In the genomic region with DNA sequence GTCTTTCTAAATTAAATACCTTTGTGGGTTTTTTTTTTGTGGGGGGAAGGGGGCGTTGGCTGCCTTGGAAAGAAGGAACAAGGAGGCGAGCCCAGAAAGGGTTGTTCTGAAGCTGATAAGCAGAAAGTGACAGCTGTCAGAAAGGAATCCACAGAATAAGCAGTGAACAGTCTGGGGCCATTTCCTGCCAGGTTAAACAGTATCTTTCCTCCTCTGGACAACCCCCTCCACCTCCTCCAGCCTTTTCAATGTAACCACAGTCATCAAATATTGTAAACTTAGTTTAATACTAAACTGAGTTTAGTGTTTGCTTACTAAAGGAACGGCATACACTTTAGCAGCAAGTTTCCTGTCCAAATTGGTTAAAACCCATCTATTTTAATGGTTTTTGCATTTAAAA, we compare ENCODE assay signal across 17 cellular contexts.
DNase-seq lines count a peak whose midpoint lies in the region; ATAC-seq, FAIRE-seq and TF ChIP-seq lines count a peak whose summit lies in the region.
"Had no signal": no experiment of that assay in that cellular context is flagged by ENCODE, and none has a peak within 500 bp of the region (broad histone marks: within the 10 kb centered on the region; RNA-seq: fewer than 3 reads in every experiment).

No MANE protein-coding gene starts in this region.

- peak overlapping the region; percentile 81 for H3K27ac Mint-ChIP-seq in progenitor cell of endocrine pancreas
- no peak overlapping the region for H3K27ac Mint-ChIP-seq in endothelial cell (ENCODE audit: unreplicated experiment)
- H3K27ac Mint-ChIP-seq: CD4-positive, CD25-positive, alpha-beta regulatory T cell had no signal

- in situ Hi-C loops in ACHN (cut with HindIII; ENCODE audit: low pct_ligation_motif_present, low pct_unique_long_range_greater_than_20kb, low sequenced_read_pairs), result no loop called here

- H3K9me3 Mint-ChIP-seq in progenitor cell of endocrine pancreas (ENCODE audit: low read depth) (no peaks in the 10 kb centered on the region), endothelial cell (ENCODE audit: unreplicated experiment) (peaks cover 3% of the 10 kb centered on the region)

- peaks cover 29% of the 10 kb centered on the region for H3K36me3 Mint-ChIP-seq in progenitor cell of endocrine pancreas (ENCODE audit: insufficient read depth)
- H3K36me3 Mint-ChIP-seq in endothelial cell (ENCODE audit: low read depth, unreplicated experiment), result peaks cover 3% of the 10 kb centered on the region
- H3K36me3 Mint-ChIP-seq: CD4-positive, CD25-positive, alpha-beta regulatory T cell had no signal

- no peak for TF ChIP-seq CTCF in left lung (IDR thresholded peaks at IDR 0.05)
- TF ChIP-seq CTCF in progenitor cell of endocrine pancreas (IDR thresholded peaks at IDR 0.05; ENCODE audit: unreplicated experiment), result no peak
- TF ChIP-seq CTCF in endothelial cell (IDR thresholded peaks at IDR 0.05; ENCODE audit: unreplicated experiment), result no peak

- ATAC-seq in left lung, result peak; percentile 82

- intact Hi-C loops in left lung (cut with DNase I), result no loop called here

- no peak overlapping the region for H3K4me3 ChIP-seq in left lung
- H3K4me3 ChIP-seq: GM23248, MG63 had no signal

- peaks cover 9% of the 10 kb centered on the region for H3K4me1 Mint-ChIP-seq in progenitor cell of endocrine pancreas (ENCODE audit: low read depth)
- peaks cover 12% of the 10 kb centered on the region for H3K4me1 Mint-ChIP-seq in endothelial cell (ENCODE audit: unreplicated experiment)

- H3K4me3 Mint-ChIP-seq in progenitor cell of endocrine pancreas (ENCODE audit: low read depth) (no peak overlapping the region), endothelial cell (ENCODE audit: unreplicated experiment) (no peak overlapping the region)
- H3K4me3 Mint-ChIP-seq: CD4-positive, CD25-positive, alpha-beta regulatory T cell had no signal

- H3K27me3 ChIP-seq in left lung, result no peaks in the 10 kb centered on the region
- H3K27me3 ChIP-seq: MG63 had no signal

- H3K27ac ChIP-seq in left lung, result no peak overlapping the region
- H3K27ac ChIP-seq: GM23248 had no signal

- H3K4me1 ChIP-seq in left lung, result no peaks in the 10 kb centered on the region

- H3K9me3 ChIP-seq in left lung, result no peaks in the 10 kb centered on the region
- H3K9me3 ChIP-seq: MG63 had no signal

- H3K27me3 Mint-ChIP-seq in progenitor cell of endocrine pancreas, result no peaks in the 10 kb centered on the region
- peaks cover 5% of the 10 kb centered on the region for H3K27me3 Mint-ChIP-seq in endothelial cell (ENCODE audit: unreplicated experiment)
- H3K27me3 Mint-ChIP-seq: CD4-positive, CD25-positive, alpha-beta regulatory T cell had no signal

- FAIRE-seq in RCC 7860 (lab: Jason Lieb, UNC), result no peak
- FAIRE-seq: D721Med, G401.6, GM12891 had no signal

- DNase-seq in ACHN (peak; percentile 66), RCC 7860 (ENCODE audit: low spot score) (peak; percentile 59), left lung (no peak), progenitor cell of endocrine pancreas (ENCODE audit: low spot score, unreplicated experiment) (no peak), iPS-NIHi11 (ENCODE audit: low spot score) (no peak), endothelial cell (ENCODE audit: low spot score) (no peak), islet precursor cell (no peak), GOT3 (lab: John Stamatoyannopoulos, UW) (no peak)
- DNase-seq: CD4-positive, CD25-positive, alpha-beta regulatory T cell; DMS79 treated with DMSO at 0.1 percent for 48 hours; NCI-H1092 treated with DMSO at 0.1 percent for 48 hours; NCI-H187 had no signal

- no peaks in the 10 kb centered on the region for H3K36me3 ChIP-seq in left lung
- H3K36me3 ChIP-seq: MG63 had no signal

Comparison
In these comparisons a context has a peak if more than half of its experiments do, and no peak if none do; other contexts are left out.
1. DNase-seq: peak in ACHN (single experiment) and RCC 7860 (single experiment); none in left lung (0 of 2), progenitor cell of endocrine pancreas (single experiment), iPS-NIHi11 (single experiment), endothelial cell (single experiment), islet precursor cell (single experiment) and GOT3 (single experiment).